8 cellular contexts compared by ENCODE assay signal in the genomic region with DNA sequence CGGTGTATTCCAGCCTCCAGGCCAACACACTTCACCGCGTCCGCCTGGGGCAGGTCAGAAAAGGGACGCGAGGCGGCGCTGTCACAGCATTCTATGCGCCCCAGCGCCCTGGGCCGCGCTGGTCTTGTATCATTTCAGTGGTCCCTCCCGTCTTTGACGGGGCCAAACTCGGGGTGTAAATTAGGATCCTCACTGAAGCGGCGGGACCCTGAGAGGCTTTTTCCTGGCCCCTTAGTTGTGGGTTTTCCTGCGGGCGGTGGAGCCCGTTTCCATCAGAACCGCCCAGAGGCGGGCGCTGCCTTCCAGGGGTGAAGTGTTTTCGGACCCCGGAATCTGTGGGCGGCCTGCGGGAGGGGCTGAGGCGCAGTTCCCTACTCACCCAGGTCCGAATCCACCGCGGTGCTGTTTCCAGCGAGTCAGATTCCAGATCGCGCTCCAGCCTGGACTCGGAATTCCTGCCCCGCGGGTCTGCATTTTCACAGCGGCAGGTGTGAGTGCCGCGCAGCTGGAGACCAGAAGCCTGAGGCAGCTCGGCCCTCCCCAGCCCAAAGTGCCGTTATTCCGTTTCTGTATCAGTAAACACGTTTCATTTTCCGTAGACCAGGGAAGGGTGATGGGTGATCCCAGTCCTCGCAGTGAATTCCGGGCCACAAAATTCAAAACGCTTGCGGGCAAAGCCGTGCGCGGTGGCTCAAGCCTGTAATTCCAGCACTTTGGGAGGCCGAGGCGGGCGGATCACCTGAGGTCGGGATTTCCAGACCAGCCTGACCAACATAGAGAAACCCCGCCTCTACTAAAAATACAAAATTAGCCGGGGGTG. TPM values are rescaled to one million over a fixed set of nuclear protein-coding genes. Genes with fewer than 3 reads are reported as not detected.
DNase-seq lines count a peak whose midpoint lies in the region; ATAC-seq and TF ChIP-seq lines count a peak whose summit lies in the region.

No MANE protein-coding gene starts in this region.

- no peaks in the 10 kb centered on the region for H3K4me1 ChIP-seq in SJCRH30
- peaks cover 16% of the 10 kb centered on the region for H3K4me1 ChIP-seq in foreskin keratinocyte
- H3K4me1 ChIP-seq in neuronal stem cell (ENCODE audit: control insufficient read depth in 2 of 2, insufficient read depth in 1 of 2, low read depth in 1 of 2, low read length in 2 of 2) = peaks cover 0 to 11% of the 10 kb centered on the region in 2 donors

- no peaks in the 10 kb centered on the region for H3K27me3 Mint-ChIP-seq in IgD-negative memory B cell

- peak overlapping the region; percentile 79 for H3K4me3 ChIP-seq in AG10803 (ENCODE audit: low read length)
- H3K4me3 ChIP-seq in SJCRH30 = peak overlapping the region; percentile 47
- H3K4me3 ChIP-seq in neuronal stem cell (ENCODE audit: low read length in 2 of 2) = peak overlapping the region; percentile 15 to 83

- peak; percentile 36 for ATAC-seq in GM18520 (IDR thresholded peaks at IDR 0.05; ENCODE audit: unreplicated experiment)
- ATAC-seq in foreskin keratinocyte = peak; percentile 63

- no peak overlapping the region for H4K8ac ChIP-seq in neuronal stem cell (ENCODE audit: low read depth, low read length)

- H3K27ac Mint-ChIP-seq in IgD-negative memory B cell = peak overlapping the region; percentile 43 to 82 (median 57)

- no peak overlapping the region for H2BK15ac ChIP-seq in neuronal stem cell (ENCODE audit: low read length)

- no peak overlapping the region for H2BK12ac ChIP-seq in neuronal stem cell (ENCODE audit: low read length)

- H3K27ac ChIP-seq in SJCRH30 (no peak overlapping the region), foreskin keratinocyte (peak overlapping the region; percentile 75), neuronal stem cell (replicated peaks; ENCODE audit: low read length) (no peak overlapping the region)

- peaks cover 30 to 38% (median 31%) of the 10 kb centered on the region in 3 donors for H3K4me1 Mint-ChIP-seq in IgD-negative memory B cell

- no peaks in the 10 kb centered on the region for H3K9me3 Mint-ChIP-seq in IgD-negative memory B cell

- no peaks in the 10 kb centered on the region for H3K9me3 ChIP-seq in SJCRH30 (replicated peaks)
- H3K9me3 ChIP-seq in neuronal stem cell (replicated peaks in 1 of 2; ENCODE audit: control insufficient read depth in 2 of 2, insufficient read depth in 1 of 2, low read depth in 1 of 2, low read length in 2 of 2) = no peaks in the 10 kb centered on the region

- no peak overlapping the region for H3K14ac ChIP-seq in neuronal stem cell (ENCODE audit: low read length)

- H2AFZ ChIP-seq in neuronal stem cell (ENCODE audit: low read length) = peak overlapping the region; percentile 85

- H3K79me1 ChIP-seq in neuronal stem cell (ENCODE audit: low read depth, low read length) = no peaks in the 10 kb centered on the region

- peak overlapping the region; percentile 95 for H3K18ac ChIP-seq in neuronal stem cell (ENCODE audit: low read length)

- H4K91ac ChIP-seq in neuronal stem cell (ENCODE audit: low read depth, low read length, poor library complexity) = no peak overlapping the region

- no peak overlapping the region for H3K4ac ChIP-seq in neuronal stem cell (ENCODE audit: low read length)

- peak overlapping the region; percentile 79 to 95 (median 86) for H3K4me3 Mint-ChIP-seq in IgD-negative memory B cell

- no CpG with 5 or more reads among the region's 58 CpGs for WGBS in neuronal stem cell (ENCODE audit: extremely low coverage in 2 of 2, insufficient read length in 2 of 2, insufficient replicate concordance in 1 of 2), 2 donors

- H3K9ac ChIP-seq in neuronal stem cell (ENCODE audit: low read depth, low read length, poor library complexity) = peak overlapping the region; percentile 90

- H3K36me3 Mint-ChIP-seq in IgD-negative memory B cell = peaks cover 2% of the 10 kb centered on the region

- no peaks in the 10 kb centered on the region for H3K27me3 ChIP-seq in SJCRH30
- H3K27me3 ChIP-seq in foreskin keratinocyte = no peaks in the 10 kb centered on the region
- peaks cover 0 to 66% (median 25%) of the 10 kb centered on the region in 3 experiments for H3K27me3 ChIP-seq in neuronal stem cell (ENCODE audit: control insufficient read depth in 3 of 3, insufficient read depth in 3 of 3, low read depth in 1 of 3, low read length in 3 of 3)

- H2BK5ac ChIP-seq in neuronal stem cell (ENCODE audit: low read length) = no peak overlapping the region

- peak; percentile 81 for TF ChIP-seq CTCF in AG10803 (conservative IDR thresholded peaks at IDR 0.05; ENCODE audit: low read length)
- peak; percentile 85 for TF ChIP-seq CTCF in foreskin keratinocyte (conservative IDR thresholded peaks at IDR 0.05)

- H3K23ac ChIP-seq in neuronal stem cell (ENCODE audit: low read depth, low read length, poor library complexity) = no peak overlapping the region

- H2AK5ac ChIP-seq in neuronal stem cell (ENCODE audit: low read depth, low read length) = no peak overlapping the region

- peak; percentile 67 for DNase-seq in AG10803 (ENCODE audit: low read depth)
- peak; percentile 67 to 84 for DNase-seq in SJCRH30
- DNase-seq in activated gamma-delta T cell treated with Interleukin-2 at 50 U/mL for 16 hours = peak; percentile 74
- peak in 1 of 2 donors; percentile 62 for DNase-seq in foreskin keratinocyte
- peak; percentile 70 for DNase-seq in neuronal stem cell (ENCODE audit: low spot score)
- peak; percentile 63 for DNase-seq in stromal cell of bone marrow (ENCODE audit: low read depth)

- H3K36me3 ChIP-seq in SJCRH30 (no peaks in the 10 kb centered on the region), neuronal stem cell (replicated peaks in 1 of 2; ENCODE audit: control insufficient read depth in 2 of 2, insufficient read depth in 2 of 2, low read length in 2 of 2) (no peaks in the 10 kb centered on the region)

- H2BK120ac ChIP-seq in neuronal stem cell (ENCODE audit: low read depth, low read length) = peak overlapping the region; percentile 87

- H3K4me2 ChIP-seq in neuronal stem cell (ENCODE audit: insufficient read depth, low read length, poor library complexity, severe bottlenecking) = peak overlapping the region; percentile 96

RNA-seq across cellular contexts. Expression of a gene that starts 3.9 kb away (rescaled TPM):
- polyA plus RNA-seq in IgD-negative memory B cell (9.3 TPM), foreskin keratinocyte (15.6 and 27.8 TPM in 2 replicates)
- not detected in 2 replicates for total RNA-seq in SJCRH30 (2014; rRNA removed; shearing (Covaris generic))
- 26.1 and 37.6 TPM in 2 replicates for total RNA-seq in foreskin keratinocyte
- polyA plus RNA-seq in neuronal stem cell (2013, experiment 1 of 2) = 9.5 TPM
- polyA plus RNA-seq in neuronal stem cell (2013, experiment 2 of 2) = 9.4 TPM

RNA-seq across cellular contexts. Expression of a gene that starts 34.7 kb away (rescaled TPM):
- polyA plus RNA-seq in IgD-negative memory B cell (not detected), foreskin keratinocyte (not detected in 2 replicates)
- not detected in 2 replicates for total RNA-seq in SJCRH30 (2014; rRNA removed; shearing (Covaris generic))
- total RNA-seq in foreskin keratinocyte = not detected in 2 replicates
- polyA plus RNA-seq in neuronal stem cell (2013, experiment 1 of 2) = not detected
- polyA plus RNA-seq in neuronal stem cell (2013, experiment 2 of 2) = not detected

RNA-seq across cellular contexts. Expression of a gene that starts 47.7 kb away (rescaled TPM):
- polyA plus RNA-seq in IgD-negative memory B cell = 89.4 TPM
- 673 and 762 TPM in 2 replicates for total RNA-seq in SJCRH30 (2014; rRNA removed; shearing (Covaris generic))
- 425 and 443 TPM in 2 replicates for total RNA-seq in foreskin keratinocyte
- polyA plus RNA-seq in foreskin keratinocyte = 258 and 281 TPM in 2 replicates
- polyA plus RNA-seq in neuronal stem cell (2013, experiment 1 of 2) = 297 TPM
- polyA plus RNA-seq in neuronal stem cell (2013, experiment 2 of 2) = 291 TPM

RNA-seq across cellular contexts. Expression of a gene that starts 52.3 kb away (rescaled TPM):
- polyA plus RNA-seq in IgD-negative memory B cell (0.53 TPM), foreskin keratinocyte (0.65 and 1.2 TPM in 2 replicates)
- total RNA-seq in SJCRH30 (2014; rRNA removed; shearing (Covaris generic)) = 0.91 and 1.4 TPM in 2 replicates
- 0.56 and 0.75 TPM in 2 replicates for total RNA-seq in foreskin keratinocyte
- polyA plus RNA-seq in neuronal stem cell (2013, experiment 1 of 2) = 6.0 TPM
- 5.1 TPM for polyA plus RNA-seq in neuronal stem cell (2013, experiment 2 of 2)

RNA-seq across cellular contexts. Expression of a gene that starts 53.3 kb away (rescaled TPM):
- polyA plus RNA-seq in IgD-negative memory B cell (11.5 TPM), foreskin keratinocyte (19.5 and 19.8 TPM in 2 replicates)
- 8.5 and 10.6 TPM in 2 replicates for total RNA-seq in SJCRH30 (2014; rRNA removed; shearing (Covaris generic))
- 14.7 and 16.2 TPM in 2 replicates for total RNA-seq in foreskin keratinocyte
- polyA plus RNA-seq in neuronal stem cell (2013, experiment 1 of 2) = 22.2 TPM
- polyA plus RNA-seq in neuronal stem cell (2013, experiment 2 of 2) = 22.0 TPM

Comparison
In these comparisons a context has a peak if more than half of its experiments do, and no peak if none do; other contexts are left out.
1. RNA of a gene that starts 3.9 kb away (total RNA-seq): 26.1 to 37.6 TPM in foreskin keratinocyte; not detected in SJCRH30; every median in the first group is over 10 times any median in the second.
2. Peak in every context shown above with its lines, with median percentiles within 50 percentile points of each other: H3K4me3 ChIP-seq.